In genomic region chr6:134983823-134984222, GRCh38 we compare ENCODE assay signal across 16 cellular contexts. TPM values are rescaled to one million over a fixed set of nuclear protein-coding genes. Genes with fewer than 3 reads are reported as not detected.
A peak's percentile ranks its signal among the peaks of the same experiment; 100 is the strongest.
DNase-seq lines count a peak whose midpoint lies in the region; ATAC-seq, FAIRE-seq and TF ChIP-seq lines count a peak whose summit lies in the region.
"Had no signal": no experiment of that assay in that cellular context is flagged by ENCODE, and none has a peak within 500 bp of the region (broad histone marks: within the 10 kb centered on the region; RNA-seq: fewer than 3 reads in every experiment).

No MANE protein-coding gene starts in this region.

- FAIRE-seq in GM12891 (lab: Jason Lieb, UNC), result peak; percentile 40

- DNase-seq in activated CD4-positive, alpha-beta T cell treated with anti-CD3 and anti-CD28 coated beads, Interleukin-2, amount 10 ng/mL, durations not matched to agents 24 days and 14 days, result no peak
- DNase-seq in activated CD4-positive, alpha-beta T cell treated with anti-CD3 and anti-CD28 coated beads, Interleukin-2, amount 50 U/mL, for 1 hour, result no peak
- DNase-seq in GM12891 (ENCODE audit: insufficient read length, low spot score) (no peak), right lobe of liver (peak; percentile 45 to 62 (median 55)), heart left ventricle (no peak)
- DNase-seq: H9, KG1, MG63, NCI-H1092 treated with DMSO at 0.1 percent for 48 hours, NCI-H1694 treated with DMSO at 0.1 percent for 48 hours, NCI-H345, NCI-H526 treated with DMSO at 0.1 percent for 48 hours had no signal

- TF ChIP-seq POLR2A in GM12891 (IDR thresholded peaks at IDR 0.05; ENCODE audit: low read depth, low read length) (no peak), right lobe of liver (IDR thresholded peaks at IDR 0.05) (no peak), heart left ventricle (IDR thresholded peaks at IDR 0.05) (no peak)

- H3K4me1 Mint-ChIP-seq in activated CD4-positive, alpha-beta T cell treated with anti-CD3 and anti-CD28 coated beads, Interleukin-2, amount 10 ng/mL, durations not matched to agents 24 days and 14 days, result peaks cover 42% of the 10 kb centered on the region
- H3K4me1 Mint-ChIP-seq in activated T-helper 17 cell treated with anti-CD3 and anti-CD28 coated beads, Interleukin-2, amount 50 U/mL, for 72 hours, result peaks cover 26% of the 10 kb centered on the region
- H3K4me1 Mint-ChIP-seq: H9 had no signal

- 56% methylated on average over 2 of the region's 2 CpGs for WGBS in right lobe of liver (ENCODE audit: insufficient coverage, low coverage, low lambda C conversion rate, missing lambda C conversion rate)
- WGBS in heart left ventricle, 4 donors, result 91 to 93% (median 93%) methylated on average over 2 of the region's 2 CpGs

- peaks cover 11% of the 10 kb centered on the region for H3K9me3 Mint-ChIP-seq in activated CD4-positive, alpha-beta T cell treated with anti-CD3 and anti-CD28 coated beads, Interleukin-2, amount 10 ng/mL, durations not matched to agents 24 days and 14 days
- no peaks in the 10 kb centered on the region for H3K9me3 Mint-ChIP-seq in activated T-helper 17 cell treated with anti-CD3 and anti-CD28 coated beads, Interleukin-2, amount 50 U/mL, for 72 hours
- H3K9me3 Mint-ChIP-seq: H9 had no signal

- H3K27me3 ChIP-seq in right lobe of liver, result no peaks in the 10 kb centered on the region
- H3K27me3 ChIP-seq in heart left ventricle, result no peaks in the 10 kb centered on the region
- H3K27me3 ChIP-seq: BLaER1 treated with 17β-estradiol and CSF1 and Interleukin-3, amounts not matched to agents 10 nM and 100 nM; MG63 had no signal

- H3K4me1 ChIP-seq in right lobe of liver (peaks cover 0 to 9% (median 0%) of the 10 kb centered on the region in 4 donors), heart left ventricle (no peaks in the 10 kb centered on the region)

- H3K27ac ChIP-seq in right lobe of liver (no peak overlapping the region), heart left ventricle (no peak overlapping the region)

- H3K4me3 ChIP-seq in right lobe of liver (no peak overlapping the region), heart left ventricle (no peak overlapping the region)
- H3K4me3 ChIP-seq: BLaER1 treated with 17β-estradiol and CSF1 and Interleukin-3, amounts not matched to agents 10 nM and 100 nM; MG63 had no signal

- peak overlapping the region; percentile 23 for H3K27ac Mint-ChIP-seq in activated CD4-positive, alpha-beta T cell treated with anti-CD3 and anti-CD28 coated beads, Interleukin-2, amount 10 ng/mL, durations not matched to agents 24 days and 14 days
- peak overlapping the region; percentile 2 for H3K27ac Mint-ChIP-seq in activated T-helper 17 cell treated with anti-CD3 and anti-CD28 coated beads, Interleukin-2, amount 50 U/mL, for 72 hours

- no peaks in the 10 kb centered on the region for H3K27me3 Mint-ChIP-seq in activated CD4-positive, alpha-beta T cell treated with anti-CD3 and anti-CD28 coated beads, Interleukin-2, amount 10 ng/mL, durations not matched to agents 24 days and 14 days
- no peaks in the 10 kb centered on the region for H3K27me3 Mint-ChIP-seq in activated T-helper 17 cell treated with anti-CD3 and anti-CD28 coated beads, Interleukin-2, amount 50 U/mL, for 72 hours

- no peak for TF ChIP-seq CTCF in right lobe of liver (IDR thresholded peaks at IDR 0.05)
- TF ChIP-seq CTCF in heart left ventricle (IDR thresholded peaks at IDR 0.05), result no peak

- intact Hi-C loops in activated CD4-positive, alpha-beta T cell treated with anti-CD3 and anti-CD28 coated beads, Interleukin-2, amount 10 ng/mL, durations not matched to agents 24 days and 14 days (cut with micrococcal nuclease), result no loop called here
- intact Hi-C loops in right lobe of liver (cut with DNase I), result no loop called here
- intact Hi-C loops in heart left ventricle (cut with DNase I), result no loop called here

- peak; percentile 36 for ATAC-seq in activated T-helper 17 cell treated with anti-CD3 and anti-CD28 coated beads, Interleukin-2, amount 50 U/mL, for 72 hours (replicated peaks)
- peak; percentile 96 to 99 (median 97) for ATAC-seq in right lobe of liver
- ATAC-seq in heart left ventricle, result no peak
- no peak for ATAC-seq in HG03095 (IDR thresholded peaks at IDR 0.05; ENCODE audit: unreplicated experiment)
- no peak for ATAC-seq in GM19467 (IDR thresholded peaks at IDR 0.05; ENCODE audit: unreplicated experiment)

- H3K36me3 ChIP-seq in right lobe of liver (peaks cover 0 to 6% (median 3%) of the 10 kb centered on the region in 4 donors), heart left ventricle (peaks cover 0 to 96% (median 69%) of the 10 kb centered on the region in 9 donors)

- H3K9me3 ChIP-seq in right lobe of liver, result no peaks in the 10 kb centered on the region
- no peaks in the 10 kb centered on the region for H3K9me3 ChIP-seq in heart left ventricle
- H3K9me3 ChIP-seq: BLaER1 treated with 17β-estradiol and CSF1 and Interleukin-3, amounts not matched to agents 10 nM and 100 nM; MG63 had no signal

- peaks cover 55% of the 10 kb centered on the region for H3K36me3 Mint-ChIP-seq in activated CD4-positive, alpha-beta T cell treated with anti-CD3 and anti-CD28 coated beads, Interleukin-2, amount 10 ng/mL, durations not matched to agents 24 days and 14 days (ENCODE audit: low read depth)
- peaks cover 81% of the 10 kb centered on the region for H3K36me3 Mint-ChIP-seq in activated T-helper 17 cell treated with anti-CD3 and anti-CD28 coated beads, Interleukin-2, amount 50 U/mL, for 72 hours (ENCODE audit: low read depth)

- no peak overlapping the region for H3K4me3 Mint-ChIP-seq in activated CD4-positive, alpha-beta T cell treated with anti-CD3 and anti-CD28 coated beads, Interleukin-2, amount 10 ng/mL, durations not matched to agents 24 days and 14 days
- peak overlapping the region; percentile 19 for H3K4me3 Mint-ChIP-seq in activated T-helper 17 cell treated with anti-CD3 and anti-CD28 coated beads, Interleukin-2, amount 50 U/mL, for 72 hours
- H3K4me3 Mint-ChIP-seq: H9 had no signal

TF ChIP-seq in GM12891, 5 proteins besides CTCF, POLR2A, EP300 and RAD21:
- TF ChIP-seq POU2F2 (IDR thresholded peaks at IDR 0.05; ENCODE audit: low read depth, low read length) (no peak), POLR2AphosphoS5 (IDR thresholded peaks at IDR 0.05; ENCODE audit: low read depth, low read length) (no peak), TAF1 (IDR thresholded peaks at IDR 0.05; ENCODE audit: low read depth, low read length) (no peak), PAX5 (IDR thresholded peaks at IDR 0.05; ENCODE audit: insufficient read depth, low read length, severe bottlenecking) (no peak), SPI1 (IDR thresholded peaks at IDR 0.05; ENCODE audit: low read depth, low read length) (no peak)

RNA-seq across cellular contexts. Expression of gene ALDH8A1, which starts 33.9 kb away (rescaled TPM):
- 1.2 and 1.7 TPM in 2 replicates for total RNA-seq in activated CD4-positive, alpha-beta T cell treated with anti-CD3 and anti-CD28 coated beads, Interleukin-2, amount 10 ng/mL, durations not matched to agents 24 days and 14 days
- polyA plus RNA-seq in GM12891 (2012; ENCODE audit: low read depth, missing spikeins), result 0.10 TPM
- 1 to 10 TPM; 1.2 to 4.4 TPM for total RNA-seq in activated T-helper 17 cell treated with anti-CD3 and anti-CD28 coated beads, Interleukin-2, amount 50 U/mL, for 72 hours
- total RNA-seq in right lobe of liver, result 100 to 1,000 TPM in 4 of 6 experiments, 10 to 100 TPM in 2; 91.4 to 175 (median 166) TPM
- total RNA-seq in heart left ventricle, result under 1 TPM in 7 of 9 donors, not detected in 2; 0.12 to 0.63 (median 0.23) TPM
- polyA plus RNA-seq in heart left ventricle, result under 1 TPM; 0.08 to 0.53 TPM
- total RNA-seq: H9 had no signal

Comparison
In these comparisons a context has a peak if more than half of its experiments do, and no peak if none do; other contexts are left out.
1. DNase-seq: peak in right lobe of liver (3 of 3); none in activated CD4-positive, alpha-beta T cell treated with anti-CD3 and anti-CD28 coated beads, Interleukin-2, amount 10 ng/mL, durations not matched to agents 24 days and 14 days (single experiment), activated CD4-positive, alpha-beta T cell treated with anti-CD3 and anti-CD28 coated beads, Interleukin-2, amount 50 U/mL, for 1 hour (single experiment), GM12891 (single experiment) and heart left ventricle (0 of 5).
2. ATAC-seq: peak in activated T-helper 17 cell treated with anti-CD3 and anti-CD28 coated beads, Interleukin-2, amount 50 U/mL, for 72 hours (single experiment) and right lobe of liver (4 of 4); none in heart left ventricle (0 of 4), HG03095 (single experiment) and GM19467 (single experiment).
3. RNA of gene ALDH8A1, which starts 33.9 kb away (total RNA-seq): 91.4 to 175 TPM in right lobe of liver; 1.2 to 4.4 TPM in activated T-helper 17 cell treated with anti-CD3 and anti-CD28 coated beads, Interleukin-2, amount 50 U/mL, for 72 hours, 1.2 to 1.7 TPM in activated CD4-positive, alpha-beta T cell treated with anti-CD3 and anti-CD28 coated beads, Interleukin-2, amount 10 ng/mL, durations not matched to agents 24 days and 14 days and 0.12 to 0.63 TPM in heart left ventricle; every median in the first group is over 10 times any median in the second.